ENCODE assay signal across 23 cellular contexts in genomic region chr11:79667377-79667776, GRCh38.
"Had no signal": no experiment of that assay in that cellular context is flagged by ENCODE, and none has a peak within 500 bp of the region (broad histone marks: within the 10 kb centered on the region; RNA-seq: fewer than 3 reads in every experiment).

No MANE protein-coding gene starts in this region.

- H3K36me3 ChIP-seq: adrenal gland, Peyer's patch, SJSA1 had no signal

- H3K4me3 ChIP-seq: adrenal gland, K562, Peyer's patch, SJSA1 had no signal

- H3K9me3 ChIP-seq: adrenal gland, Peyer's patch, SJSA1 had no signal

- H3K9me3 Mint-ChIP-seq: activated CD8-positive, alpha-beta T cell treated with anti-CD3 and anti-CD28 coated beads for 36 hours; activated naive CD8-positive, alpha-beta T cell treated with anti-CD3 and anti-CD28 coated beads, Interleukin-2, amount 10 ng/mL, durations not matched to agents 7 days and 5 days; T-helper 1 cell treated with Interleukin-12 subunit alpha and Interleukin-12 subunit beta and Interleukin-4 antibody, amounts not matched to agents 30 μg/mL and 1 μg/mL, for 36 hours had no signal

- H3K36me3 Mint-ChIP-seq: activated naive CD8-positive, alpha-beta T cell treated with anti-CD3 and anti-CD28 coated beads, Interleukin-2, amount 10 ng/mL, durations not matched to agents 7 days and 5 days had no signal

- H3K27ac Mint-ChIP-seq: activated CD8-positive, alpha-beta T cell treated with anti-CD3 and anti-CD28 coated beads for 36 hours; activated naive CD8-positive, alpha-beta T cell treated with anti-CD3 and anti-CD28 coated beads, Interleukin-2, amount 10 ng/mL, durations not matched to agents 7 days and 5 days; activated T-cell treated with anti-CD3 and anti-CD28 coated beads, Interleukin-2, amount 50 U/mL, for 72 hours; T-helper 1 cell treated with Interleukin-12 subunit alpha and Interleukin-12 subunit beta and Interleukin-4 antibody, amounts not matched to agents 30 μg/mL and 1 μg/mL, for 36 hours had no signal

- H3K27ac ChIP-seq: adrenal gland, Peyer's patch, RWPE1, SJSA1 had no signal

- DNase-seq: activated CD4-positive, alpha-beta T cell treated with anti-CD3 and anti-CD28 coated beads for 4 hours; activated CD8-positive, alpha-beta memory T cell treated with anti-CD3 and anti-CD28 coated beads, Interleukin-2, amount 50 U/mL, for 4 hours; activated CD8-positive, alpha-beta T cell treated with anti-CD3 and anti-CD28 coated beads for 36 hours; activated naive CD4-positive, alpha-beta T cell treated with anti-CD3 and anti-CD28 coated beads, Interleukin-2, amount 50 U/mL, for 16 hours; activated naive CD8-positive, alpha-beta T cell treated with anti-CD3 and anti-CD28 coated beads, Interleukin-2, amount 10 ng/mL, durations not matched to agents 7 days and 5 days; activated T-cell treated with anti-CD3 and anti-CD28 coated beads, Interleukin-2, amount 50 U/mL, for 72 hours; adrenal gland; anterior cingulate cortex; Karpas-422; NCI-H1105 treated with DMSO at 0.1 percent for 48 hours; NCI-H1436 treated with DMSO at 0.1 percent for 48 hours; NCI-H187; NCI-H2081; NCI-H446; NCI-H524; Peyer's patch; SHP77 had no signal

- H3K4me1 ChIP-seq: adrenal gland, Peyer's patch, SJSA1 had no signal

- ATAC-seq: activated CD4-positive, CD25-positive, alpha-beta regulatory T cell treated with anti-CD3 and anti-CD28 coated beads, Interleukin-2, amount 50 U/mL, for 24 hours; activated CD8-positive, alpha-beta T cell treated with anti-CD3 and anti-CD28 coated beads for 36 hours; activated T-cell treated with anti-CD3 and anti-CD28 coated beads, Interleukin-2, amount 50 U/mL, for 72 hours; K562; SK-N-SH treated with all-trans-retinoic acid at 6 μM for 48 hours had no signal

- H3K27me3 Mint-ChIP-seq: activated CD8-positive, alpha-beta T cell treated with anti-CD3 and anti-CD28 coated beads for 36 hours; activated naive CD8-positive, alpha-beta T cell treated with anti-CD3 and anti-CD28 coated beads, Interleukin-2, amount 10 ng/mL, durations not matched to agents 7 days and 5 days had no signal

- H3K4me1 Mint-ChIP-seq: activated naive CD8-positive, alpha-beta T cell treated with anti-CD3 and anti-CD28 coated beads, Interleukin-2, amount 10 ng/mL, durations not matched to agents 7 days and 5 days had no signal

- H3K27me3 ChIP-seq: adrenal gland, Peyer's patch, SJSA1 had no signal

- H3K4me3 Mint-ChIP-seq: activated CD8-positive, alpha-beta T cell treated with anti-CD3 and anti-CD28 coated beads for 36 hours; activated naive CD8-positive, alpha-beta T cell treated with anti-CD3 and anti-CD28 coated beads, Interleukin-2, amount 10 ng/mL, durations not matched to agents 7 days and 5 days; activated T-cell treated with anti-CD3 and anti-CD28 coated beads, Interleukin-2, amount 50 U/mL, for 72 hours; T-helper 1 cell treated with Interleukin-12 subunit alpha and Interleukin-12 subunit beta and Interleukin-4 antibody, amounts not matched to agents 30 μg/mL and 1 μg/mL, for 36 hours had no signal
